8 cellular contexts compared by ENCODE assay signal in genomic region chr17:38798614-38799500, GRCh38. TPM values are rescaled to one million over a fixed set of nuclear protein-coding genes. Genes with fewer than 3 reads are reported as not detected.
A peak's percentile ranks its signal among the peaks of the same experiment; 100 is the strongest.
DNase-seq lines count a peak whose midpoint lies in the region; ATAC-seq and TF ChIP-seq lines count a peak whose summit lies in the region.

No MANE protein-coding gene starts in this region.

- in situ Hi-C loops in SK-MEL-5 (cut with HindIII; ENCODE audit: low pct_unique_long_range_greater_than_20kb, low sequenced_read_pairs) = no loop called here

- CTCF ChIA-PET in BJ (lab: Yijun Ruan, JAX) = interaction anchor here (0.6 to 1.8 kb wide), 2 partner anchors 14 to 63 kb away, joined by 3 to 4 read pairs; no protein-coding TSS in a partner anchor

- DNase-seq in BJ (ENCODE audit: low read depth) (no peak), SK-MEL-5 (ENCODE audit: low read depth, low spot score) (peak; percentile 37), adipocyte (ENCODE audit: low read depth) (peak; percentile 73), left ventricle myocardium superior (peak; percentile 67), psoas muscle (peak in 1 of 2 donors; percentile 52), NCI-H2196 (lab: John Stamatoyannopoulos, UW; ENCODE audit: unreplicated experiment) (no peak)

- H3K36me3 ChIP-seq in BJ (ENCODE audit: control insufficient read depth, insufficient read depth, low read length) (peaks cover 12% of the 10 kb centered on the region), adipocyte (ENCODE audit: control insufficient read depth, insufficient read depth, low read length, severe bottlenecking) (peaks cover 34% of the 10 kb centered on the region), psoas muscle (ENCODE audit: insufficient read depth in 1 of 2, low read depth in 1 of 2) (peaks cover 7 to 55% of the 10 kb centered on the region in 2 donors)

- peak overlapping the region; percentile 87 for H3K4me3 ChIP-seq in BJ (ENCODE audit: low read depth, low read length)
- peak overlapping the region; percentile 82 for H3K4me3 ChIP-seq in adipocyte (ENCODE audit: low read length)
- H3K4me3 ChIP-seq in psoas muscle = peak overlapping the region; percentile 96

- ATAC-seq in HG03439 (IDR thresholded peaks at IDR 0.05; ENCODE audit: unreplicated experiment) = peak; percentile 13
- ATAC-seq in left ventricle myocardium superior = peak; percentile 50
- peak; percentile 32 to 51 (median 38) for ATAC-seq in psoas muscle

- no peaks in the 10 kb centered on the region for H3K27me3 ChIP-seq in BJ (ENCODE audit: control insufficient read depth, insufficient read depth, low read length)
- no peaks in the 10 kb centered on the region for H3K27me3 ChIP-seq in adipocyte (replicated peaks; ENCODE audit: control insufficient read depth, insufficient read depth, low read length)
- no peaks in the 10 kb centered on the region for H3K27me3 ChIP-seq in psoas muscle (ENCODE audit: insufficient read depth in 3 of 3, low read length in 2 of 3)

- peak overlapping the region; percentile 96 for H3K27ac ChIP-seq in psoas muscle

- intact Hi-C loops in left ventricle myocardium superior (cut with micrococcal nuclease) (no loop called here), psoas muscle (cut with DNase I) (no loop called here)

- peak; percentile 37 for TF ChIP-seq POLR2A in GM19099 (IDR thresholded peaks at IDR 0.05; ENCODE audit: extremely low read depth, insufficient read length, low read depth)

- POLR2A ChIA-PET in BJ (lab: Charles Lee) = no interaction called here

- H3K9me3 ChIP-seq in adipocyte (ENCODE audit: control insufficient read depth, low read length) (no peaks in the 10 kb centered on the region), psoas muscle (no peaks in the 10 kb centered on the region)

- peaks cover 32% of the 10 kb centered on the region for H3K4me1 ChIP-seq in adipocyte (ENCODE audit: control insufficient read depth, insufficient read depth, low read length)
- peaks cover 29% of the 10 kb centered on the region for H3K4me1 ChIP-seq in psoas muscle

- TF ChIP-seq CTCF in BJ (IDR thresholded peaks at IDR 0.05; ENCODE audit: insufficient read depth, low read depth, low read length) = no peak
- no peak for TF ChIP-seq CTCF in psoas muscle (IDR thresholded peaks at IDR 0.05)

- WGBS in psoas muscle, 3 donors = 0% methylated on average over 28 to 53 of the region's 53 CpGs

- peak overlapping the region; percentile 87 for H3K9ac ChIP-seq in adipocyte (ENCODE audit: low read length)

RNA-seq across cellular contexts. Expression of gene PIP4K2B, which starts 0.5 kb away (rescaled TPM):
- polyA plus RNA-seq in BJ (2011; rRNA removed) (37.2 and 41.6 TPM in 2 replicates), psoas muscle (10 to 100 TPM; 19.3 to 72.6 (median 26.5) TPM)
- polyA minus RNA-seq in BJ (2011; rRNA and poly(A)+ RNA removed) = 37.9 and 46.6 TPM in 2 replicates
- total RNA-seq in SK-MEL-5 (2014; rRNA removed; shearing (Covaris generic)) = 21.6 and 23.1 TPM in 2 replicates
- polyA plus RNA-seq in SK-MEL-5 (2015; cell fraction: cytosol; rRNA removed) = 28.2 and 40.1 TPM in 2 replicates
- 64.3 and 71.2 TPM in 2 replicates for polyA plus RNA-seq in SK-MEL-5 (2015; cell fraction: nucleus; rRNA removed)
- total RNA-seq in left ventricle myocardium superior (42.3 TPM), psoas muscle (10 to 100 TPM; 61.2 to 66.7 (median 63.8) TPM)

RNA-seq across cellular contexts. Expression of gene CWC25, which starts 26.3 kb away (rescaled TPM):
- 14.1 and 14.5 TPM in 2 replicates for polyA plus RNA-seq in BJ (2011; rRNA removed)
- polyA minus RNA-seq in BJ (2011; rRNA and poly(A)+ RNA removed) = 4.6 and 5.5 TPM in 2 replicates
- total RNA-seq in SK-MEL-5 (2014; rRNA removed; shearing (Covaris generic)) = 10.1 and 12.5 TPM in 2 replicates
- 10.3 and 13.1 TPM in 2 replicates for polyA plus RNA-seq in SK-MEL-5 (2015; cell fraction: cytosol; rRNA removed)
- 73.0 and 106 TPM in 2 replicates for polyA plus RNA-seq in SK-MEL-5 (2015; cell fraction: nucleus; rRNA removed)
- 10.0 TPM for total RNA-seq in left ventricle myocardium superior
- total RNA-seq in psoas muscle = 10 to 100 TPM in 3 of 4 donors, 1 to 10 TPM in 1; 9.7 to 21.3 (median 15.3) TPM
- 10 to 100 TPM; 13.5 to 22.0 (median 15.0) TPM for polyA plus RNA-seq in psoas muscle

RNA-seq across cellular contexts. Expression of gene PSMB3, which starts 46.3 kb away (rescaled TPM):
- polyA plus RNA-seq in BJ (2011; rRNA removed) (293 and 337 TPM in 2 replicates), psoas muscle (100 to 1,000 TPM; 286 to 463 (median 332) TPM)
- polyA minus RNA-seq in BJ (2011; rRNA and poly(A)+ RNA removed) = 158 and 319 TPM in 2 replicates
- 300 and 342 TPM in 2 replicates for total RNA-seq in SK-MEL-5 (2014; rRNA removed; shearing (Covaris generic))
- polyA plus RNA-seq in SK-MEL-5 (2015; cell fraction: cytosol; rRNA removed) = 235 and 321 TPM in 2 replicates
- 50.7 and 62.3 TPM in 2 replicates for polyA plus RNA-seq in SK-MEL-5 (2015; cell fraction: nucleus; rRNA removed)
- total RNA-seq in left ventricle myocardium superior (167 TPM), psoas muscle (100 to 1,000 TPM; 112 to 209 (median 184) TPM)

RNA-seq across cellular contexts. Expression of gene PCGF2, which starts 50.7 kb away (rescaled TPM):
- polyA plus RNA-seq in BJ (2011; rRNA removed) (16.6 and 27.6 TPM in 2 replicates), psoas muscle (1 to 10 TPM; 3.3 to 5.8 (median 5.1) TPM)
- polyA minus RNA-seq in BJ (2011; rRNA and poly(A)+ RNA removed) = 20.8 and 27.5 TPM in 2 replicates
- total RNA-seq in SK-MEL-5 (2014; rRNA removed; shearing (Covaris generic)) = 3.5 and 4.3 TPM in 2 replicates
- 38.5 and 43.0 TPM in 2 replicates for polyA plus RNA-seq in SK-MEL-5 (2015; cell fraction: cytosol; rRNA removed)
- 37.7 and 48.0 TPM in 2 replicates for polyA plus RNA-seq in SK-MEL-5 (2015; cell fraction: nucleus; rRNA removed)
- total RNA-seq in left ventricle myocardium superior (23.8 TPM), psoas muscle (10 to 100 TPM in 1 of 4 donors, 1 to 10 TPM in 3; 7.1 to 10.8 (median 7.5) TPM)

RNA-seq across cellular contexts. Expression of gene RPL23, which starts 54.7 kb away (rescaled TPM):
- 1,440 and 2,342 TPM in 2 replicates for polyA plus RNA-seq in BJ (2011; rRNA removed)
- 176 and 213 TPM in 2 replicates for polyA minus RNA-seq in BJ (2011; rRNA and poly(A)+ RNA removed)
- 2,873 and 3,047 TPM in 2 replicates for total RNA-seq in SK-MEL-5 (2014; rRNA removed; shearing (Covaris generic))
- 1,347 and 1,645 TPM in 2 replicates for polyA plus RNA-seq in SK-MEL-5 (2015; cell fraction: cytosol; rRNA removed)
- polyA plus RNA-seq in SK-MEL-5 (2015; cell fraction: nucleus; rRNA removed) = 232 and 381 TPM in 2 replicates
- 799 TPM for total RNA-seq in left ventricle myocardium superior
- total RNA-seq in psoas muscle = 1,000 to 10,000 TPM in 1 of 4 donors, 100 to 1,000 TPM in 3; 816 to 1,006 (median 921) TPM
- polyA plus RNA-seq in psoas muscle = 1,000 to 10,000 TPM; 1,675 to 2,332 (median 1,765) TPM

Comparison
In these comparisons a context has a peak if more than half of its experiments do, and no peak if none do; other contexts are left out.
1. DNase-seq: peak in SK-MEL-5 (single experiment), adipocyte (single experiment) and left ventricle myocardium superior (single experiment); none in BJ (single experiment) and NCI-H2196 (single experiment).
2. Peak in every context shown above with its lines, with median percentiles within 50 percentile points of each other: H3K4me3 ChIP-seq and ATAC-seq.